Comparison of ENCODE assay signal across 8 cellular contexts in genomic region chr15:45457641-45458539, GRCh38.
DNase-seq lines count a peak whose midpoint lies in the region; ATAC-seq and TF ChIP-seq lines count a peak whose summit lies in the region.

No MANE protein-coding gene starts in this region.

- peak; percentile 60 for TF ChIP-seq CTCF in AG04449 (IDR thresholded peaks at IDR 0.05; ENCODE audit: insufficient read depth, low read length, missing control alignments)
- peak; percentile 89 for TF ChIP-seq CTCF in liver (IDR thresholded peaks at IDR 0.05; ENCODE audit: low read depth, low read length, missing input control)

- 2% methylated on average over 17 of the region's 17 CpGs for WGBS in liver

- POLR2A ChIA-PET in AG04449 (lab: Yijun Ruan, JAX), result no interaction called here

- peak overlapping the region; percentile 33 to 62 for H3K27ac ChIP-seq in liver (ENCODE audit: low read depth in 1 of 2, low read length in 2 of 2)

- H3K36me3 ChIP-seq in liver (ENCODE audit: control insufficient read depth in 4 of 4, insufficient read depth in 3 of 4, low read depth in 1 of 4, low read length in 3 of 4), result no peaks in the 10 kb centered on the region

- peak overlapping the region; percentile 55 for H3K4me3 ChIP-seq in AG04449 (ENCODE audit: low read depth, low read length)
- H3K4me3 ChIP-seq in liver (ENCODE audit: low read depth in 1 of 3, low read length in 3 of 3), result peak overlapping the region; percentile 54 to 79 (median 72)

- no peaks in the 10 kb centered on the region for H3K27me3 ChIP-seq in liver (ENCODE audit: control insufficient read depth in 4 of 4, insufficient read depth in 4 of 4, low read length in 3 of 4)

- peak overlapping the region; percentile 78 to 94 for H3K9ac ChIP-seq in liver (ENCODE audit: low read depth in 1 of 2, low read length in 2 of 2)

- TF ChIP-seq RAD21 in liver (IDR thresholded peaks at IDR 0.05), result peak; percentile 84 to 91

- no peaks in the 10 kb centered on the region for H3K9me3 ChIP-seq in liver (ENCODE audit: control insufficient read depth in 4 of 4, low read length in 3 of 4)

- peaks cover 0 to 10% (median 7%) of the 10 kb centered on the region in 4 donors for H3K4me1 ChIP-seq in liver (ENCODE audit: control insufficient read depth in 4 of 4, insufficient read depth in 4 of 4, low read length in 3 of 4)

- CTCF ChIA-PET in AG04449 (lab: Yijun Ruan, JAX), result interaction anchor here (0.7 to 8.3 kb wide), 68 partner anchors 10 to 337 kb away, joined by 3 to 363 read pairs (median 4); partner anchors contain the start of genes BLOC1S6 and SQOR

- DNase-seq in AG04449 (ENCODE audit: low read depth, low spot score), result no peak
- DNase-seq in NCI-H345 treated with DMSO at 0.1 percent for 48 hours (lab: John Stamatoyannopoulos, UW; ENCODE audit: unreplicated experiment), result peak; percentile 61
- peak; percentile 84 for DNase-seq in activated CD4-positive, alpha-beta T cell treated with anti-CD3 and anti-CD28 coated beads for 48 hours
- DNase-seq in dedifferentiated amniotic fluid mesenchymal stem cell (ENCODE audit: extremely low spot score), result peak; percentile 92
- peak; percentile 50 to 58 for DNase-seq in stimulated activated CD4-positive, alpha-beta T cell treated with anti-CD3 and anti-CD28 coated beads, Interleukin-4, amount 100 ng/mL, for 4 hours

- peak; percentile 62 for ATAC-seq in GM18909 (IDR thresholded peaks at IDR 0.05; ENCODE audit: poor library complexity, unreplicated experiment)
- ATAC-seq in HG03342 (IDR thresholded peaks at IDR 0.05; ENCODE audit: unreplicated experiment), result peak; percentile 60

TF ChIP-seq in liver, 16 proteins besides CTCF, POLR2A, EP300 and RAD21:
- TF ChIP-seq YY1 (IDR thresholded peaks at IDR 0.05) (peak; percentile 5), ATF3 (IDR thresholded peaks at IDR 0.05) (no peak)
